In genomic region chr15:37102315-37103021, GRCh38 we compare ENCODE assay signal across 9 cellular contexts. TPM values are rescaled to one million over a fixed set of nuclear protein-coding genes. Genes with fewer than 3 reads are reported as not detected.
DNase-seq lines count a peak whose midpoint lies in the region; ATAC-seq and TF ChIP-seq lines count a peak whose summit lies in the region.
"Had no signal": no experiment of that assay in that cellular context is flagged by ENCODE, and none has a peak within 500 bp of the region (broad histone marks: within the 10 kb centered on the region; RNA-seq: fewer than 3 reads in every experiment).

No MANE protein-coding gene starts in this region.

- peaks cover 4% of the 10 kb centered on the region for H3K9me3 Mint-ChIP-seq in T-helper 1 cell treated with Interleukin-12 subunit alpha and Interleukin-12 subunit beta and Interleukin-4 antibody, amounts not matched to agents 30 μg/mL and 1 μg/mL, for 36 hours
- peaks cover 25% of the 10 kb centered on the region for H3K9me3 Mint-ChIP-seq in glutamatergic neuron (ENCODE audit: unreplicated experiment)

- H3K27ac Mint-ChIP-seq in T-helper 1 cell treated with Interleukin-12 subunit alpha and Interleukin-12 subunit beta and Interleukin-4 antibody, amounts not matched to agents 30 μg/mL and 1 μg/mL, for 36 hours, result peak overlapping the region; percentile 47
- no peak overlapping the region for H3K27ac Mint-ChIP-seq in glutamatergic neuron (ENCODE audit: unreplicated experiment)

- peak overlapping the region; percentile 81 for H3K4me3 ChIP-seq in SJSA1
- peak overlapping the region; percentile 96 for H3K4me3 ChIP-seq in smooth muscle cell

- WGBS in smooth muscle cell (ENCODE audit: low lambda C conversion rate), result under 1% methylated on average over 34 of the region's 34 CpGs

- H3K9ac ChIP-seq in smooth muscle cell (ENCODE audit: low read depth), result peak overlapping the region; percentile 34

- H3K27ac ChIP-seq in SJSA1 (no peak overlapping the region), smooth muscle cell (ENCODE audit: low read depth) (no peak overlapping the region)

- peaks cover 47% of the 10 kb centered on the region for H3K79me2 ChIP-seq in smooth muscle cell (ENCODE audit: low read depth)

- H4K20me1 ChIP-seq in smooth muscle cell (ENCODE audit: low read depth), result no peaks in the 10 kb centered on the region

- peak overlapping the region; percentile 99 for H3K4me2 ChIP-seq in smooth muscle cell

- TF ChIP-seq CTCF in glutamatergic neuron (IDR thresholded peaks at IDR 0.05; ENCODE audit: partially characterized antibody, unreplicated experiment) (no peak), smooth muscle cell (IDR thresholded peaks at IDR 0.05; ENCODE audit: borderline replicate concordance, insufficient read depth, poor library complexity, severe bottlenecking) (no peak)

- DNase-seq in T-helper 1 cell (no peak), SJSA1 (ENCODE audit: low read depth in 1 of 2, low spot score in 2 of 2) (peak in 1 of 2 experiments; percentile 40), glutamatergic neuron (peak; percentile 44), smooth muscle cell (lab: John Stamatoyannopoulos, UW; ENCODE audit: unreplicated experiment) (no peak), UCSD-AML1 (lab: John Stamatoyannopoulos, UW; ENCODE audit: unreplicated experiment) (no peak)
- no peak for DNase-seq in effector CD8-positive, alpha-beta T cell (lab: John Stamatoyannopoulos, UW)
- DNase-seq: DND-41 had no signal

- H3K4me3 Mint-ChIP-seq in T-helper 1 cell treated with Interleukin-12 subunit alpha and Interleukin-12 subunit beta and Interleukin-4 antibody, amounts not matched to agents 30 μg/mL and 1 μg/mL, for 36 hours, result peak overlapping the region; percentile 4
- H3K4me3 Mint-ChIP-seq in glutamatergic neuron (ENCODE audit: unreplicated experiment), result peak overlapping the region; percentile 97

- H3K4me1 ChIP-seq in SJSA1 (replicated peaks), result peaks cover 5% of the 10 kb centered on the region
- H3K4me1 ChIP-seq in smooth muscle cell (ENCODE audit: low read depth), result peaks cover 26% of the 10 kb centered on the region

- H3K36me3 ChIP-seq in SJSA1 (no peaks in the 10 kb centered on the region), smooth muscle cell (ENCODE audit: low read depth) (no peaks in the 10 kb centered on the region)

- H3K36me3 Mint-ChIP-seq in T-helper 1 cell treated with Interleukin-12 subunit alpha and Interleukin-12 subunit beta and Interleukin-4 antibody, amounts not matched to agents 30 μg/mL and 1 μg/mL, for 36 hours (ENCODE audit: low read depth), result peaks cover 7% of the 10 kb centered on the region
- H3K36me3 Mint-ChIP-seq in glutamatergic neuron (ENCODE audit: unreplicated experiment), result no peaks in the 10 kb centered on the region

- H3K4me1 Mint-ChIP-seq in T-helper 1 cell treated with Interleukin-12 subunit alpha and Interleukin-12 subunit beta and Interleukin-4 antibody, amounts not matched to agents 30 μg/mL and 1 μg/mL, for 36 hours (ENCODE audit: low read depth), result peaks cover 23% of the 10 kb centered on the region
- H3K4me1 Mint-ChIP-seq in glutamatergic neuron (ENCODE audit: low read depth, unreplicated experiment), result peaks cover 8% of the 10 kb centered on the region

- H3K27me3 ChIP-seq in SJSA1 (replicated peaks) (peaks cover 9% of the 10 kb centered on the region), smooth muscle cell (ENCODE audit: low read depth) (peaks cover 29% of the 10 kb centered on the region)

- ATAC-seq in HG02610 (IDR thresholded peaks at IDR 0.05; ENCODE audit: unreplicated experiment), result no peak

- H3K27me3 Mint-ChIP-seq in T-helper 1 cell treated with Interleukin-12 subunit alpha and Interleukin-12 subunit beta and Interleukin-4 antibody, amounts not matched to agents 30 μg/mL and 1 μg/mL, for 36 hours (ENCODE audit: low read depth), result peaks cover 100% of the 10 kb centered on the region
- peaks cover 48% of the 10 kb centered on the region for H3K27me3 Mint-ChIP-seq in glutamatergic neuron (ENCODE audit: unreplicated experiment)

- H3K9me3 ChIP-seq in SJSA1 (replicated peaks) (no peaks in the 10 kb centered on the region), smooth muscle cell (replicated peaks; ENCODE audit: low read depth) (no peaks in the 10 kb centered on the region)

- peaks cover 8% of the 10 kb centered on the region for H3F3A ChIP-seq in smooth muscle cell (ENCODE audit: low read depth)

- H2AFZ ChIP-seq in smooth muscle cell (ENCODE audit: low read depth), result peak overlapping the region; percentile 82

RNA-seq across cellular contexts. Expression of gene MEIS2, which starts 2.1 kb away (rescaled TPM):
- 3.0 and 4.2 TPM in 2 replicates for total RNA-seq in SJSA1 (2014; rRNA removed; shearing (Covaris generic))
- total RNA-seq in glutamatergic neuron (ENCODE audit: unreplicated experiment) (6.0 TPM), smooth muscle cell (18.8 and 33.4 TPM in 2 replicates)
- 13.0 and 16.7 TPM in 2 replicates for polyA plus RNA-seq in smooth muscle cell
